Comparison of ENCODE assay signal across 10 cellular contexts in the genomic region with DNA sequence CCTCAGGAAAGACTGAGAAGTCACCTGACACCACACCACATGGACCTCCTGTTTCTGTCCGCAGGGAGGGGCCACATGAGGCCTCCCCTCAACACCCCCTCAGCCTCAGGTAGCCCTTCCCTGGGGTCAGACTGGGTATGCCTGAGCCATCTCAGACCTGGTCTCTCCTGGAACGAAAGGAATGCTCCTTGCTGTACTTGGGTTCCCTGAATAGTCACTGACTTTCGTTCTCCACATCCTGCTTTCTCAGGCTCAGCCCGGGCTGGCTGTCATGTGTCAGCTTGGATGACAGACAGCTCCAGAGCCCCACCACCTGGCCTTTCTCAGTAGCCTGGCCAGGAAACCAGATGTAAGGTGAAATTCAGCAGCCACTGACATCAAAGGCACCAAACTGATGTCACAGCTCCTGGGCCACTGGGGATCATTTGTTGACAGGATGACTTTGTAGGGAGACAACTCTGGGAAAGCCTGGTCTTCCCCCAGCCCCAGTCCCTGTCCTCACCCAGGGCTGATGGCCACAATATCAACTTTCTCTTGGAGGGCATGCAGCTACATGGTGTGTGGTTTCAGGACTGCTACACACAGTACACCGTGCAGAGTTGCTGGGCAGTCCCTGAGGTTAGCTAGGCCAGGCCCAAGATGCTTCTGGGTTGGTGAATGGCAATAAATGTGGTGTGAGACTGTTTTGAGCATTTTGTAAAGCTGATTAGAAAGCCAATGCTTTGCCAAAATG.
DNase-seq lines count a peak whose midpoint lies in the region; ATAC-seq, FAIRE-seq and TF ChIP-seq lines count a peak whose summit lies in the region.
"Had no signal": no experiment of that assay in that cellular context is flagged by ENCODE, and none has a peak within 500 bp of the region (broad histone marks: within the 10 kb centered on the region; RNA-seq: fewer than 3 reads in every experiment).

No MANE protein-coding gene starts in this region.

- H2BK12ac ChIP-seq in trophoblast cell (ENCODE audit: low read length) = peak overlapping the region; percentile 51

- no peak overlapping the region for H3K4me3 Mint-ChIP-seq in activated T-helper 1 cell treated with anti-CD3 and anti-CD28 coated beads, Interleukin-12 subunit alpha, Interleukin-12 subunit beta, Interleukin-2, Interleukin-4 antibody, amounts not matched to agents 30 ng/mL and 10 ng/mL and 1 ng/mL, durations not matched to agents 14 hours and 24 hours and 36 hours
- H3K4me3 Mint-ChIP-seq: activated naive CD8-positive, alpha-beta T cell; nephron had no signal

- no peaks in the 10 kb centered on the region for H3K36me3 ChIP-seq in bronchial epithelial cell (ENCODE audit: control insufficient read depth, insufficient read depth, low read length)
- no peaks in the 10 kb centered on the region for H3K36me3 ChIP-seq in trophoblast cell (ENCODE audit: control insufficient read depth in 1 of 2, insufficient read depth in 2 of 2, low read length in 2 of 2)

- H3K4me1 ChIP-seq in trophoblast cell (ENCODE audit: control insufficient read depth in 1 of 2, insufficient read depth in 2 of 2, low read length in 2 of 2) = peaks cover 6 to 9% of the 10 kb centered on the region in 2 experiments

- H3K79me1 ChIP-seq in trophoblast cell (ENCODE audit: low read length) = peaks cover 2% of the 10 kb centered on the region

- H4K12ac ChIP-seq in trophoblast cell (ENCODE audit: low read depth, low read length) = no peak overlapping the region

- H3K36me3 Mint-ChIP-seq in activated T-helper 1 cell treated with anti-CD3 and anti-CD28 coated beads, Interleukin-12 subunit alpha, Interleukin-12 subunit beta, Interleukin-2, Interleukin-4 antibody, amounts not matched to agents 30 ng/mL and 10 ng/mL and 1 ng/mL, durations not matched to agents 14 hours and 24 hours and 36 hours (ENCODE audit: low read depth) = no peaks in the 10 kb centered on the region
- H3K36me3 Mint-ChIP-seq: activated naive CD8-positive, alpha-beta T cell had no signal

- peaks cover 10% of the 10 kb centered on the region for H3K27me3 Mint-ChIP-seq in activated T-helper 1 cell treated with anti-CD3 and anti-CD28 coated beads, Interleukin-12 subunit alpha, Interleukin-12 subunit beta, Interleukin-2, Interleukin-4 antibody, amounts not matched to agents 30 ng/mL and 10 ng/mL and 1 ng/mL, durations not matched to agents 14 hours and 24 hours and 36 hours (ENCODE audit: insufficient read depth)

- H3K27ac ChIP-seq in 22Rv1 (no peak overlapping the region), trophoblast cell (ENCODE audit: low read depth, low read length) (peak overlapping the region; percentile 23)

- no peak overlapping the region for H2BK120ac ChIP-seq in trophoblast cell (ENCODE audit: insufficient read depth, low read length, poor library complexity)

- H3K4me3 ChIP-seq in bronchial epithelial cell (ENCODE audit: low read depth, low read length) = no peak overlapping the region
- no peak overlapping the region for H3K4me3 ChIP-seq in trophoblast cell (ENCODE audit: low read depth, low read length)

- peak; percentile 66 for ATAC-seq in GM18498 (IDR thresholded peaks at IDR 0.05; ENCODE audit: unreplicated experiment)

- H3K27ac Mint-ChIP-seq in activated T-helper 1 cell treated with anti-CD3 and anti-CD28 coated beads, Interleukin-12 subunit alpha, Interleukin-12 subunit beta, Interleukin-2, Interleukin-4 antibody, amounts not matched to agents 30 ng/mL and 10 ng/mL and 1 ng/mL, durations not matched to agents 14 hours and 24 hours and 36 hours = no peak overlapping the region
- H3K27ac Mint-ChIP-seq: activated naive CD8-positive, alpha-beta T cell; nephron had no signal

- peak overlapping the region; percentile 11 for H2BK5ac ChIP-seq in trophoblast cell (ENCODE audit: low read depth, low read length, poor library complexity)

- no peak overlapping the region for H4K8ac ChIP-seq in trophoblast cell (ENCODE audit: low read depth, low read length)

- WGBS in trophoblast cell (ENCODE audit: extremely low coverage, insufficient coverage, insufficient read length) = no CpG with 5 or more reads among the region's 5 CpGs

- TF ChIP-seq CTCF in 22Rv1 (IDR thresholded peaks at IDR 0.05) (peak; percentile 64), bronchial epithelial cell (IDR thresholded peaks at IDR 0.05; ENCODE audit: insufficient read depth, low read length, severe bottlenecking) (peak; percentile 31)

- H3K4me2 ChIP-seq in trophoblast cell (ENCODE audit: low read length) = no peak overlapping the region

- H3K14ac ChIP-seq in trophoblast cell (ENCODE audit: low read length) = no peak overlapping the region

- DNase-seq in LHCN-M2 (ENCODE audit: low read depth) (peak; percentile 83), bronchial epithelial cell (ENCODE audit: low read depth) (peak; percentile 44), trophoblast cell (peak; percentile 62 to 67), NCI-H2107 treated with DMSO at 0.1 percent for 48 hours (lab: John Stamatoyannopoulos, UW; ENCODE audit: unreplicated experiment) (no peak)
- DNase-seq in activated T-helper 1 cell treated with anti-CD3 and anti-CD28 coated beads, Interleukin-12 subunit alpha, Interleukin-12 subunit beta, Interleukin-2, Interleukin-4 antibody, amounts not matched to agents 30 ng/mL and 10 ng/mL and 1 ng/mL, durations not matched to agents 14 hours and 24 hours and 36 hours (ENCODE audit: low spot score) = no peak
- DNase-seq in stimulated activated CD4-positive, alpha-beta T cell treated with anti-CD3 and anti-CD28 coated beads, Interleukin-2, amount 100 ng/mL, for 48 hours = no peak

- no peaks in the 10 kb centered on the region for H3K4me1 Mint-ChIP-seq in activated T-helper 1 cell treated with anti-CD3 and anti-CD28 coated beads, Interleukin-12 subunit alpha, Interleukin-12 subunit beta, Interleukin-2, Interleukin-4 antibody, amounts not matched to agents 30 ng/mL and 10 ng/mL and 1 ng/mL, durations not matched to agents 14 hours and 24 hours and 36 hours (ENCODE audit: low read depth)

- H3K9me3 Mint-ChIP-seq in activated T-helper 1 cell treated with anti-CD3 and anti-CD28 coated beads, Interleukin-12 subunit alpha, Interleukin-12 subunit beta, Interleukin-2, Interleukin-4 antibody, amounts not matched to agents 30 ng/mL and 10 ng/mL and 1 ng/mL, durations not matched to agents 14 hours and 24 hours and 36 hours = no peaks in the 10 kb centered on the region

- H2AFZ ChIP-seq in trophoblast cell (ENCODE audit: insufficient read depth, low read length, poor library complexity) = no peak overlapping the region

- H3K27me3 ChIP-seq in bronchial epithelial cell (ENCODE audit: control insufficient read depth, insufficient read depth, low read length) (no peaks in the 10 kb centered on the region), trophoblast cell (ENCODE audit: insufficient read depth, low read length) (no peaks in the 10 kb centered on the region)

- peaks cover 1% of the 10 kb centered on the region for H3K9me3 ChIP-seq in trophoblast cell (ENCODE audit: insufficient read depth, low read depth, low read length)

- H3K4ac ChIP-seq in trophoblast cell (ENCODE audit: low read depth, low read length) = no peak overlapping the region

- H3K23ac ChIP-seq in trophoblast cell (ENCODE audit: low read length) = no peak overlapping the region

- no peaks in the 10 kb centered on the region for H3K79me2 ChIP-seq in trophoblast cell (ENCODE audit: control insufficient read depth, insufficient read depth, low read length, poor library complexity)

- no peak for FAIRE-seq in bronchial epithelial cell (lab: Jason Lieb, UNC)

- no peak overlapping the region for H3K18ac ChIP-seq in trophoblast cell (ENCODE audit: low read length)

- no peak overlapping the region for H2AK5ac ChIP-seq in trophoblast cell (ENCODE audit: low read length)

- H4K91ac ChIP-seq in trophoblast cell (ENCODE audit: low read depth, low read length) = no peak overlapping the region

- H3K9ac ChIP-seq in trophoblast cell (ENCODE audit: low read length) = no peak overlapping the region

- intact Hi-C loops in activated T-helper 1 cell treated with anti-CD3 and anti-CD28 coated beads, Interleukin-12 subunit alpha, Interleukin-12 subunit beta, Interleukin-2, Interleukin-4 antibody, amounts not matched to agents 30 ng/mL and 10 ng/mL and 1 ng/mL, durations not matched to agents 14 hours and 24 hours and 36 hours (cut with micrococcal nuclease) = no loop called here

Comparison
In these comparisons a context has a peak if more than half of its experiments do, and no peak if none do; other contexts are left out.
1. DNase-seq: peak in LHCN-M2 (single experiment), bronchial epithelial cell (single experiment) and trophoblast cell (2 of 2); none in activated T-helper 1 cell treated with anti-CD3 and anti-CD28 coated beads, Interleukin-12 subunit alpha, Interleukin-12 subunit beta, Interleukin-2, Interleukin-4 antibody, amounts not matched to agents 30 ng/mL and 10 ng/mL and 1 ng/mL, durations not matched to agents 14 hours and 24 hours and 36 hours (single experiment), NCI-H2107 treated with DMSO at 0.1 percent for 48 hours (single experiment) and stimulated activated CD4-positive, alpha-beta T cell treated with anti-CD3 and anti-CD28 coated beads, Interleukin-2, amount 100 ng/mL, for 48 hours (0 of 2).